ENCODE assay signal across 8 cellular contexts in the genomic region with DNA sequence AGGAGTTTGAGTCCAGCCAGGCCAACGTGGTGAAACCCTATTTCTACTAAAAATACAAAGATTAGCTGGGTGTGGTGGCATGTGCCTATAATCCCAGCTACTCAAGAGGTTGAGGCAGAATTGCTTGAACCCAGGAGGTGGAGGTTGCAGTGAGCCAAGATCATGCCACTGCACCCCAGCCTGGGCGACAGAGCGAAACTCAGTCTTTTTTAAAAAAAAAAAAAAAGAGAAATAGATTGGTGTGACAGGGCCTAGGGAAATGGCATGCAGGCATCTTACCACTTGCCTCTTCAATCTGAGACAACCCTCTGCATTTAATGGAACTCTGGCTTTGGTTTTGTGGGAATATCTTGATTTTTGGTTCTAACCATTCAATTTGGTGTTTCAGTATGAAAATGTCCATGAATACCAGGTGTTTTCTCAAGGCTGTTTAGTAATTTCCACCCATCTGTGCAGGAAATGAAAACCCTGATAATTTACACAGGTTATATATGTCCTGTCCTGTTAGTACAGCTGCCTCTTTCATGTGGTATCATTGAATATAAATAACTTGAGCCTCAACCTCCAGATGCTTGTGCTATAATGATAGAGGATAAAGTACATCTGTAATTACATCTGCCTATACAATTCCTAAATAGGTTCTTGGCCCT. TPM values are rescaled to one million over a fixed set of nuclear protein-coding genes. Genes with fewer than 3 reads are reported as not detected.
DNase-seq lines count a peak whose midpoint lies in the region; ATAC-seq and TF ChIP-seq lines count a peak whose summit lies in the region.

No MANE protein-coding gene starts in this region.

- peak overlapping the region; percentile 45 for H3K4me3 Mint-ChIP-seq in natural killer cell

- H3K27me3 Mint-ChIP-seq in natural killer cell (ENCODE audit: low read depth in 2 of 2) = no peaks in the 10 kb centered on the region

- TF ChIP-seq CTCF in natural killer cell (IDR thresholded peaks at IDR 0.05) = no peak

- peaks cover 26% of the 10 kb centered on the region for H3K36me3 Mint-ChIP-seq in natural killer cell

- H3K27ac Mint-ChIP-seq in natural killer cell = peak overlapping the region; percentile 92 to 96

- peaks cover 71 to 74% of the 10 kb centered on the region in 2 donors for H3K4me1 Mint-ChIP-seq in natural killer cell

- ATAC-seq in GM18870 (IDR thresholded peaks at IDR 0.05; ENCODE audit: unreplicated experiment) (peak; percentile 43), HG02678 (IDR thresholded peaks at IDR 0.05; ENCODE audit: unreplicated experiment) (peak; percentile 68), natural killer cell (peak; percentile 27 to 51 (median 48))

- DNase-seq in OCI-M1 (lab: John Stamatoyannopoulos, UW) (peak; percentile 21), natural killer cell (no peak), SK-N-DZ (ENCODE audit: low spot score) (no peak), NOMO-1 treated with dmso at 0.1 percent for 144 hours (lab: John Stamatoyannopoulos, UW; ENCODE audit: unreplicated experiment) (no peak)
- no peak for DNase-seq in central memory CD4-positive, alpha-beta T cell
- DNase-seq in activated CD4-positive, CD25-positive, alpha-beta regulatory T cell (lab: John Stamatoyannopoulos, UW) = no peak

- no peaks in the 10 kb centered on the region for H3K9me3 Mint-ChIP-seq in natural killer cell

- intact Hi-C loops in natural killer cell (cut with micrococcal nuclease) = no loop called here

RNA-seq across cellular contexts. Expression of a gene that starts 8.4 kb away (rescaled TPM):
- 100 to 1,000 TPM; 221 to 240 (median 224) TPM for total RNA-seq in natural killer cell
- 63.4 and 80.6 TPM in 2 replicates for polyA plus RNA-seq in SK-N-DZ (2014; cell fraction: cytosol; rRNA removed)
- polyA plus RNA-seq in SK-N-DZ (2014; cell fraction: nucleus; rRNA removed) = 44.1 and 51.4 TPM in 2 replicates

RNA-seq across cellular contexts. Expression of a gene that starts 19.5 kb away (rescaled TPM):
- total RNA-seq in natural killer cell = 10 to 100 TPM; 26.3 to 26.9 (median 26.6) TPM
- 35.6 and 37.4 TPM in 2 replicates for polyA plus RNA-seq in SK-N-DZ (2014; cell fraction: cytosol; rRNA removed)
- 13.6 and 15.0 TPM in 2 replicates for polyA plus RNA-seq in SK-N-DZ (2014; cell fraction: nucleus; rRNA removed)

RNA-seq across cellular contexts. Expression of a gene that starts 50.1 kb away (rescaled TPM):
- total RNA-seq in natural killer cell = 10 to 100 TPM; 11.4 to 13.6 (median 12.3) TPM
- polyA plus RNA-seq in SK-N-DZ (2014; cell fraction: cytosol; rRNA removed) = 27.2 and 30.9 TPM in 2 replicates
- 11.2 and 12.4 TPM in 2 replicates for polyA plus RNA-seq in SK-N-DZ (2014; cell fraction: nucleus; rRNA removed)

RNA-seq across cellular contexts. Expression of a gene that starts 50.3 kb away (rescaled TPM):
- 10 to 100 TPM; 10.4 to 11.8 (median 11.4) TPM for total RNA-seq in natural killer cell
- polyA plus RNA-seq in SK-N-DZ (2014; cell fraction: cytosol; rRNA removed) = 85.2 and 87.8 TPM in 2 replicates
- polyA plus RNA-seq in SK-N-DZ (2014; cell fraction: nucleus; rRNA removed) = 69.5 and 84.6 TPM in 2 replicates
